8 cellular contexts compared by ENCODE assay signal in the genomic region with DNA sequence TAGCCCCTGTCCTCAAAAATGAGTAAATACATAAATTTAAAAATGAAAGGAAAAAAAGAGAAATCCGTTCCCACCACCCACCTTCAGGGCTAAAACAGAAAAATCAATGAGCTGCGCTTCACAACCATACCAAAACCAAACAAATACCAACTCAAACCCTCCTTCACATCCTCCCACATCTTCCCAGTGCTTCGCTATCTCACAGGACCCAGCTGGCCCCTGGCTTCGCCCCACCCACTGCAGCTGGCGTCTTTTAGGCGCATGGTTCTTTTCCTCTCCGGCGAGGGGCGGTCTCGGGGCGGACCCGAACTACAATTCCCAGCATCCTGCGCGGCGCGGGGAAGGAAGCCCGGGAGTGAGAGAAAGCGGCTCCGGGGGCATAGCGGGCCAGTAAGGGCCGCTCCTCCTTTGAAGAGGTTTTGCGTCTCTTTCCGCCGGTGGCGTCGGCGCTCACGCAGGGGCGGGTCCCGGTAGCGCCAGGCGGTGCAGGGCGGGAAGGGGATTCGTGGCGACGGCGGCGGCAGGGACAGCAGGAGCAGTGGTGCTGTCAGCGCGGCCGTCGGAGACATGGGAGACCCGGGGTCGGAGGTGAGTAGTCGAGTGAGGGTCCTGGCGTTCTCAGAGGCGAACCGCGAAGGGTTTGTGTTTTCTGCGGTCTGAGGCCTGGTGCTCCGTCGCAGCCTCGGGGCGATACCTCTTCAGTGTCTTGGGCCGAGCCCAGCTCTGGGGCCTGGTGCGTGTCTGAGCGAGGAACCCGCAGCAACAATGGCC. TPM values are rescaled to one million over a fixed set of nuclear protein-coding genes. Genes with fewer than 3 reads are reported as not detected.
A peak's percentile ranks its signal among the peaks of the same experiment; 100 is the strongest.
DNase-seq lines count a peak whose midpoint lies in the region; ATAC-seq and TF ChIP-seq lines count a peak whose summit lies in the region.

A gene with protein sequence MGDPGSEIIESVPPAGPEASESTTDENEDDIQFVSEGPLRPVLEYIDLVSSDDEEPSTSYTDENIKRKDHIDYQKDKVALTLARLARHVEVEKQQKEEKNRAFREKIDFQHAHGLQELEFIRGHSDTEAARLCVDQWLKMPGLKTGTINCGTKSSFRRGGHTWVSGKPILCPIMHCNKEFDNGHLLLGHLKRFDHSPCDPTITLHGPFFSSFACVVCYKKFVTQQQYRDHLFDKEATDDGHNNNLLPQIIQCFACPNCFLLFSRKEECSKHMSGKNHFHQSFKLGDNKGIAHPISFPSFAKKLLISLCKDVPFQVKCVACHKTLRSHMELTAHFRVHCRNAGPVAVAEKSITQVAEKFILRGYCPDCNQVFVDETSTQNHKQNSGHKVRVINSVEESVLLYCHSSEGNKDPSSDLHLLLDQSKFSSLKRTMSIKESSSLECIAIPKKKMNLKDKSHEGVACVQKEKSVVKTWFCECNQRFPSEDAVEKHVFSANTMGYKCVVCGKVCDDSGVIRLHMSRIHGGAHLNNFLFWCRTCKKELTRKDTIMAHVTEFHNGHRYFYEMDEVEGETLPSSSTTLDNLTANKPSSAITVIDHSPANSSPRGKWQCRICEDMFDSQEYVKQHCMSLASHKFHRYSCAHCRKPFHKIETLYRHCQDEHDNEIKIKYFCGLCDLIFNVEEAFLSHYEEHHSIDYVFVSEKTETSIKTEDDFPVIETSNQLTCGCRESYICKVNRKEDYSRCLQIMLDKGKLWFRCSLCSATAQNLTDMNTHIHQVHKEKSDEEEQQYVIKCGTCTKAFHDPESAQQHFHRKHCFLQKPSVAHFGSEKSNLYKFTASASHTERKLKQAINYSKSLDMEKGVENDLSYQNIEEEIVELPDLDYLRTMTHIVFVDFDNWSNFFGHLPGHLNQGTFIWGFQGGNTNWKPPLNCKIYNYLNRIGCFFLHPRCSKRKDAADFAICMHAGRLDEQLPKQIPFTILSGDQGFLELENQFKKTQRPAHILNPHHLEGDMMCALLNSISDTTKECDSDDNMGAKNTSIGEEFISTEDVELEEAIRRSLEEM (plus strand): TSS at position 502 of the 771 bp plus-strand sequence. CDS start 66 bp downstream, at position 568.

- DNase-seq in GM12865 (ENCODE audit: low read depth): peak; percentile 97
- DNase-seq in NCI-H1417 treated with DMSO at 0.1 percent for 48 hours (lab: John Stamatoyannopoulos, UW): peak; percentile 85
- peak; percentile 94 for DNase-seq in SW480 (ENCODE audit: low spot score)
- peak; percentile 97 for DNase-seq in activated naive CD8-positive, alpha-beta T cell treated with anti-CD3 and anti-CD28 coated beads, Interleukin-2, amount 50 U/mL, for 24 hours
- DNase-seq in Right ventricle myocardium superior: peak; percentile 99
- DNase-seq in tibial nerve (ENCODE audit: low spot score in 2 of 2): peak; percentile 94 to 96

- peak within 1 kb of the TSS; percentile 70 for H3K4me2 ChIP-seq in parathyroid adenoma (ENCODE audit: low read length)

- H3K27ac ChIP-seq in parathyroid adenoma: peak within 1 kb of the TSS; percentile 78
- H3K27ac ChIP-seq in tibial nerve: peak within 1 kb of the TSS; percentile 57 to 86 (median 86)

- TF ChIP-seq POLR2A in tibial nerve (IDR thresholded peaks at IDR 0.05): peak; percentile 79 to 94

- no peaks in the 10 kb centered on the region for H3K27me3 ChIP-seq in parathyroid adenoma (ENCODE audit: control insufficient read depth, insufficient read depth, low read length)
- H3K27me3 ChIP-seq in tibial nerve: no peaks in the 10 kb centered on the region

- peak within 1 kb of the TSS; percentile 84 for H3K4me3 Mint-ChIP-seq in activated naive CD8-positive, alpha-beta T cell treated with anti-CD3 and anti-CD28 coated beads, Interleukin-2, amount 50 U/mL, for 24 hours

- H3K9me3 Mint-ChIP-seq in activated naive CD8-positive, alpha-beta T cell treated with anti-CD3 and anti-CD28 coated beads, Interleukin-2, amount 50 U/mL, for 24 hours: no peaks in the 10 kb centered on the region

- peak within 1 kb of the TSS; percentile 96 for H2AFZ ChIP-seq in parathyroid adenoma

- H3K4me1 Mint-ChIP-seq in activated naive CD8-positive, alpha-beta T cell treated with anti-CD3 and anti-CD28 coated beads, Interleukin-2, amount 50 U/mL, for 24 hours: peaks cover 33% of the 10 kb centered on the region

- peak within 1 kb of the TSS; percentile 65 for H3K4me3 ChIP-seq in GM12865 (ENCODE audit: low read depth, low read length)
- H3K4me3 ChIP-seq in parathyroid adenoma (ENCODE audit: low read depth, low read length): peak within 1 kb of the TSS; percentile 56
- H3K4me3 ChIP-seq in tibial nerve: peak within 1 kb of the TSS; percentile 45 to 66 (median 55)

- H3K36me3 Mint-ChIP-seq in activated naive CD8-positive, alpha-beta T cell treated with anti-CD3 and anti-CD28 coated beads, Interleukin-2, amount 50 U/mL, for 24 hours (ENCODE audit: low read depth): peaks cover 18% of the 10 kb centered on the region

- peak; percentile 96 to 98 for TF ChIP-seq EP300 in tibial nerve (IDR thresholded peaks at IDR 0.05)

- TF ChIP-seq CTCF in GM12865 (IDR thresholded peaks at IDR 0.05; ENCODE audit: insufficient read depth, low read depth, low read length, missing control alignments) (no peak), parathyroid adenoma (IDR thresholded peaks at IDR 0.05) (no peak), tibial nerve (IDR thresholded peaks at IDR 0.05) (peak in 3 of 5 experiments; percentile 7 to 49 (median 41))

- H3K27ac Mint-ChIP-seq in activated naive CD8-positive, alpha-beta T cell treated with anti-CD3 and anti-CD28 coated beads, Interleukin-2, amount 50 U/mL, for 24 hours: peak within 1 kb of the TSS; percentile 89

- no peaks in the 10 kb centered on the region for H3K27me3 Mint-ChIP-seq in activated naive CD8-positive, alpha-beta T cell treated with anti-CD3 and anti-CD28 coated beads, Interleukin-2, amount 50 U/mL, for 24 hours

- peaks cover 21% of the 10 kb centered on the region for H3K79me2 ChIP-seq in parathyroid adenoma

- H3K9me3 ChIP-seq in parathyroid adenoma (ENCODE audit: control insufficient read depth, low read length) (no peaks in the 10 kb centered on the region), tibial nerve (no peaks in the 10 kb centered on the region)

- peak within 1 kb of the TSS; percentile 29 for H3K9ac ChIP-seq in parathyroid adenoma

- H3K36me3 ChIP-seq in parathyroid adenoma (ENCODE audit: control insufficient read depth, insufficient read depth, low read length) (no peaks in the 10 kb centered on the region), tibial nerve (peaks cover 0 to 4% (median 0%) of the 10 kb centered on the region in 3 donors)

- 0% methylated on average over 43 to 44 of the region's 58 CpGs for WGBS in tibial nerve, 2 donors

- H3K4me1 ChIP-seq in parathyroid adenoma (peaks cover 22% of the 10 kb centered on the region), tibial nerve (peaks cover 0 to 38% (median 20%) of the 10 kb centered on the region in 4 donors)

- intact Hi-C loops in Right ventricle myocardium superior (cut with DNase I): no loop called here

- ATAC-seq in HG02763 (IDR thresholded peaks at IDR 0.05; ENCODE audit: unreplicated experiment): peak; percentile 96
- peak; percentile 96 for ATAC-seq in activated naive CD8-positive, alpha-beta T cell treated with anti-CD3 and anti-CD28 coated beads, Interleukin-2, amount 50 U/mL, for 24 hours
- ATAC-seq in Right ventricle myocardium superior (ENCODE audit: poor library complexity): peak; percentile 99

RNA-seq across cellular contexts. Expression of the gene that starts here (rescaled TPM):
- 17.2 TPM for total RNA-seq in Right ventricle myocardium superior
- 10 to 100 TPM; 51.1 to 62.8 (median 59.2) TPM for total RNA-seq in tibial nerve

Comparison
In these comparisons a context has a peak if more than half of its experiments do, and no peak if none do; other contexts are left out.
1. Peak in every context shown above with its lines: DNase-seq, ATAC-seq, H3K4me3 ChIP-seq and H3K27ac ChIP-seq.
2. CTCF ChIP-seq: peak in tibial nerve (3 of 5); none in GM12865 (single experiment) and parathyroid adenoma (single experiment).